In genomic region chr15:100121285-100121684, GRCh38 we compare ENCODE assay signal across 38 cellular contexts.
"Had no signal": no experiment of that assay in that cellular context is flagged by ENCODE, and none has a peak within 500 bp of the region (broad histone marks: within the 10 kb centered on the region; RNA-seq: fewer than 3 reads in every experiment).

No MANE protein-coding gene starts in this region.

- H3K4me3 ChIP-seq: ascending aorta, cardiac muscle cell had no signal

- H3K27me3 Mint-ChIP-seq: activated B cell treated with CpG ODN at 0.5 μM for 24 hours; activated CD4-positive, alpha-beta memory T cell treated with anti-CD3 and anti-CD28 coated beads for 36 hours; activated CD4-positive, alpha-beta T cell treated with anti-CD3 and anti-CD28 coated beads, Interleukin-2, amount 10 ng/mL, durations not matched to agents 24 days and 14 days; activated CD8-positive, alpha-beta T cell treated with anti-CD3 and anti-CD28 coated beads for 36 hours; activated naive CD8-positive, alpha-beta T cell; activated naive CD8-positive, alpha-beta T cell treated with anti-CD3 and anti-CD28 coated beads, Interleukin-2, amount 10 ng/mL, durations not matched to agents 7 days and 5 days; activated naive CD8-positive, alpha-beta T cell treated with anti-CD3 and anti-CD28 coated beads, Interleukin-2, amount 50 U/mL, for 24 hours; activated T-helper 17 cell treated with anti-CD3 and anti-CD28 coated beads, Interleukin-2, amount 50 U/mL, for 72 hours; central memory CD8-positive, alpha-beta T cell had no signal

- H3K27ac ChIP-seq: ascending aorta, cardiac muscle cell, VCaP had no signal

- H3K4me1 Mint-ChIP-seq: activated B cell treated with CpG ODN at 0.5 μM for 24 hours; activated naive CD8-positive, alpha-beta T cell treated with anti-CD3 and anti-CD28 coated beads, Interleukin-2, amount 50 U/mL, for 24 hours; activated T-helper 17 cell treated with anti-CD3 and anti-CD28 coated beads, Interleukin-2, amount 50 U/mL, for 72 hours; central memory CD8-positive, alpha-beta T cell had no signal

- H3K36me3 ChIP-seq: ascending aorta, cardiac muscle cell had no signal

- FAIRE-seq: bronchial epithelial cell, colon, TTC549 had no signal

- H3K27ac Mint-ChIP-seq: activated B cell treated with CpG ODN at 0.5 μM for 24 hours; activated CD4-positive, alpha-beta memory T cell treated with anti-CD3 and anti-CD28 coated beads for 36 hours; activated CD4-positive, alpha-beta T cell treated with anti-CD3 and anti-CD28 coated beads, Interleukin-2, amount 10 ng/mL, durations not matched to agents 24 days and 14 days; activated CD8-positive, alpha-beta T cell treated with anti-CD3 and anti-CD28 coated beads for 36 hours; activated naive CD4-positive, alpha-beta T cell treated with anti-CD3 and anti-CD28 coated beads for 36 hours; activated naive CD8-positive, alpha-beta T cell; activated naive CD8-positive, alpha-beta T cell treated with anti-CD3 and anti-CD28 coated beads, Interleukin-2, amount 10 ng/mL, durations not matched to agents 7 days and 5 days; activated naive CD8-positive, alpha-beta T cell treated with anti-CD3 and anti-CD28 coated beads, Interleukin-2, amount 50 U/mL, for 24 hours; activated T-cell treated with anti-CD3 and anti-CD28 coated beads, Interleukin-2, amount 50 U/mL, for 72 hours; activated T-helper 1 cell treated with anti-CD3 and anti-CD28 coated beads, Interleukin-12 subunit alpha, Interleukin-12 subunit beta, Interleukin-2, Interleukin-4 antibody, amounts not matched to agents 30 ng/mL and 10 ng/mL and 1 ng/mL, durations not matched to agents 14 hours and 24 hours and 36 hours; activated T-helper 17 cell treated with anti-CD3 and anti-CD28 coated beads, Interleukin-2, amount 50 U/mL, for 72 hours; brain; T-helper 1 cell treated with Interleukin-12 subunit alpha and Interleukin-12 subunit beta and Interleukin-4 antibody, amounts not matched to agents 30 μg/mL and 1 μg/mL, for 36 hours; T-helper 2 cell treated with Interferon-gamma antibody and Interleukin-4, amounts not matched to agents 5 μg/mL and 100 μg/mL, for 36 hours had no signal

- H3K4me3 Mint-ChIP-seq: activated B cell treated with CpG ODN at 0.5 μM for 24 hours; activated CD4-positive, alpha-beta memory T cell treated with anti-CD3 and anti-CD28 coated beads for 36 hours; activated CD4-positive, alpha-beta T cell treated with anti-CD3 and anti-CD28 coated beads, Interleukin-2, amount 10 ng/mL, durations not matched to agents 24 days and 14 days; activated CD8-positive, alpha-beta T cell treated with anti-CD3 and anti-CD28 coated beads for 36 hours; activated naive CD4-positive, alpha-beta T cell treated with anti-CD3 and anti-CD28 coated beads for 36 hours; activated naive CD8-positive, alpha-beta T cell; activated naive CD8-positive, alpha-beta T cell treated with anti-CD3 and anti-CD28 coated beads, Interleukin-2, amount 10 ng/mL, durations not matched to agents 7 days and 5 days; activated naive CD8-positive, alpha-beta T cell treated with anti-CD3 and anti-CD28 coated beads, Interleukin-2, amount 50 U/mL, for 24 hours; activated T-cell treated with anti-CD3 and anti-CD28 coated beads, Interleukin-2, amount 50 U/mL, for 4 hours; activated T-cell treated with anti-CD3 and anti-CD28 coated beads, Interleukin-2, amount 50 U/mL, for 72 hours; activated T-helper 1 cell treated with anti-CD3 and anti-CD28 coated beads, Interleukin-12 subunit alpha, Interleukin-12 subunit beta, Interleukin-2, Interleukin-4 antibody, amounts not matched to agents 30 ng/mL and 10 ng/mL and 1 ng/mL, durations not matched to agents 14 hours and 24 hours and 36 hours; activated T-helper 17 cell treated with anti-CD3 and anti-CD28 coated beads, Interleukin-2, amount 50 U/mL, for 72 hours; brain; central memory CD8-positive, alpha-beta T cell; T-helper 1 cell treated with Interleukin-12 subunit alpha and Interleukin-12 subunit beta and Interleukin-4 antibody, amounts not matched to agents 30 μg/mL and 1 μg/mL, for 36 hours; T-helper 2 cell treated with Interferon-gamma antibody and Interleukin-4, amounts not matched to agents 5 μg/mL and 100 μg/mL, for 36 hours had no signal

- ATAC-seq: activated CD8-positive, alpha-beta T cell treated with anti-CD3 and anti-CD28 coated beads for 36 hours; activated naive CD8-positive, alpha-beta T cell treated with anti-CD3 and anti-CD28 coated beads, Interleukin-2, amount 50 U/mL, for 24 hours; activated T-cell treated with anti-CD3 and anti-CD28 coated beads, Interleukin-2, amount 50 U/mL, for 4 hours; activated T-cell treated with anti-CD3 and anti-CD28 coated beads, Interleukin-2, amount 50 U/mL, for 72 hours; activated T-helper 17 cell treated with anti-CD3 and anti-CD28 coated beads, Interleukin-2, amount 50 U/mL, for 72 hours had no signal

- H3K27me3 ChIP-seq: ascending aorta, cardiac muscle cell had no signal

- DNase-seq: activated B cell treated with CpG ODN at 0.5 μM for 24 hours; activated CD4-positive, alpha-beta memory T cell treated with anti-CD3 and anti-CD28 coated beads for 36 hours; activated CD4-positive, alpha-beta T cell treated with anti-CD3 and anti-CD28 coated beads for 4 hours; activated CD4-positive, alpha-beta T cell treated with anti-CD3 and anti-CD28 coated beads, Interleukin-2, amount 10 ng/mL, durations not matched to agents 24 days and 14 days; activated CD4-positive, alpha-beta T cell treated with anti-CD3 and anti-CD28 coated beads, Interleukin-2, amount 50 U/mL, for 1 hour; activated CD4-positive, alpha-beta T cell treated with anti-CD3 and anti-CD28 coated beads, Interleukin-2, amount 50 U/mL, for 4 hours; activated CD4-positive, CD25-positive, alpha-beta regulatory T cell treated with anti-CD3 and anti-CD28 coated beads, Interleukin-2, amount 50 U/mL, for 72 hours; activated CD8-positive, alpha-beta memory T cell treated with anti-CD3 and anti-CD28 coated beads, Interleukin-2, amount 50 U/mL, for 4 hours; activated CD8-positive, alpha-beta T cell treated with anti-CD3 and anti-CD28 coated beads for 36 hours; activated gamma-delta T cell treated with Interleukin-2 at 50 U/mL for 16 hours; activated naive CD4-positive, alpha-beta T cell; activated naive CD4-positive, alpha-beta T cell treated with anti-CD3 and anti-CD28 coated beads for 36 hours; activated naive CD4-positive, alpha-beta T cell treated with anti-CD3 and anti-CD28 coated beads, Interleukin-2, amount 50 U/mL, for 16 hours; activated naive CD8-positive, alpha-beta T cell treated with anti-CD3 and anti-CD28 coated beads, Interleukin-2, amount 10 ng/mL, durations not matched to agents 7 days and 5 days; activated naive CD8-positive, alpha-beta T cell treated with anti-CD3 and anti-CD28 coated beads, Interleukin-2, amount 50 U/mL, for 24 hours; activated T-cell treated with anti-CD3 and anti-CD28 coated beads for 4 hours; activated T-cell treated with anti-CD3 and anti-CD28 coated beads, Interleukin-2, amount 50 U/mL, for 1 hour; activated T-cell treated with anti-CD3 and anti-CD28 coated beads, Interleukin-2, amount 50 U/mL, for 4 hours; activated T-cell treated with anti-CD3 and anti-CD28 coated beads, Interleukin-2, amount 50 U/mL, for 72 hours; amygdala; anterior cingulate cortex; caudate nucleus; cerebellar nuclear complex; T-helper 2 cell; T-helper 9 cell had no signal
